17 cellular contexts compared by ENCODE assay signal in genomic region chr3:71709908-71710511, GRCh38. TPM values are rescaled to one million over a fixed set of nuclear protein-coding genes. Genes with fewer than 3 reads are reported as not detected.
DNase-seq lines count a peak whose midpoint lies in the region; ATAC-seq and TF ChIP-seq lines count a peak whose summit lies in the region.
"Had no signal": no experiment of that assay in that cellular context is flagged by ENCODE, and none has a peak within 500 bp of the region (broad histone marks: within the 10 kb centered on the region; RNA-seq: fewer than 3 reads in every experiment).

No MANE protein-coding gene starts in this region.

- no peak overlapping the region for H3K27ac Mint-ChIP-seq in GM23338
- H3K27ac Mint-ChIP-seq in naive thymus-derived CD8-positive, alpha-beta T cell, result peak overlapping the region in 7 of 10 donors; percentile 4 to 78 (median 55)
- H3K27ac Mint-ChIP-seq: dendritic cell treated with granulocyte-macrophage colony-stimulating factor and Interleukin-4, amounts not matched to agents 40 ng/mL and 50 ng/mL, for 4 days; progenitor cell of endocrine pancreas; stimulated activated memory B cell treated with anti-CD40 and anti-IgM and Interleukin-4, amounts not matched to agents 10 μg/mL and 1 μg/mL and 100 μg/mL, for 72 hours; type B pancreatic cell had no signal

- no peak overlapping the region for H3K27ac ChIP-seq in GM23338 (ENCODE audit: low read depth)
- H3K27ac ChIP-seq: brain microvascular endothelial cell had no signal

- H3K36me3 ChIP-seq in GM23338 (ENCODE audit: insufficient read depth), result no peaks in the 10 kb centered on the region
- H3K36me3 ChIP-seq: brain microvascular endothelial cell had no signal

- no peaks in the 10 kb centered on the region for H3F3A ChIP-seq in GM23338 (replicated peaks; ENCODE audit: low read depth)

- H3K4me3 Mint-ChIP-seq in GM23338, result no peak overlapping the region
- peak overlapping the region in 2 of 10 donors; percentile 24 to 33 for H3K4me3 Mint-ChIP-seq in naive thymus-derived CD8-positive, alpha-beta T cell
- H3K4me3 Mint-ChIP-seq: dendritic cell treated with granulocyte-macrophage colony-stimulating factor and Interleukin-4, amounts not matched to agents 40 ng/mL and 50 ng/mL, for 4 days; stimulated activated memory B cell treated with anti-CD40 and anti-IgM and Interleukin-4, amounts not matched to agents 10 μg/mL and 1 μg/mL and 100 μg/mL, for 72 hours; type B pancreatic cell had no signal

- H3K4me3 ChIP-seq in GM23338, result no peak overlapping the region

- no peaks in the 10 kb centered on the region for H3K9me3 Mint-ChIP-seq in GM23338
- no peaks in the 10 kb centered on the region for H3K9me3 Mint-ChIP-seq in naive thymus-derived CD8-positive, alpha-beta T cell
- H3K9me3 Mint-ChIP-seq: dendritic cell treated with granulocyte-macrophage colony-stimulating factor and Interleukin-4, amounts not matched to agents 40 ng/mL and 50 ng/mL, for 4 days; stimulated activated memory B cell treated with anti-CD40 and anti-IgM and Interleukin-4, amounts not matched to agents 10 μg/mL and 1 μg/mL and 100 μg/mL, for 72 hours; type B pancreatic cell had no signal

- H3K4me1 Mint-ChIP-seq in GM23338, result no peaks in the 10 kb centered on the region; the same call in 1 of the 3 replicates
- H3K4me1 Mint-ChIP-seq in naive thymus-derived CD8-positive, alpha-beta T cell, result peaks cover 8 to 70% (median 62%) of the 10 kb centered on the region in 4 donors
- H3K4me1 Mint-ChIP-seq: stimulated activated memory B cell treated with anti-CD40 and anti-IgM and Interleukin-4, amounts not matched to agents 10 μg/mL and 1 μg/mL and 100 μg/mL, for 72 hours had no signal

- H3K36me3 Mint-ChIP-seq in GM23338 (ENCODE audit: low read depth), result no peaks in the 10 kb centered on the region
- H3K36me3 Mint-ChIP-seq in naive thymus-derived CD8-positive, alpha-beta T cell, result peaks cover 0 to 52% (median 8%) of the 10 kb centered on the region in 3 donors
- H3K36me3 Mint-ChIP-seq: stimulated activated memory B cell treated with anti-CD40 and anti-IgM and Interleukin-4, amounts not matched to agents 10 μg/mL and 1 μg/mL and 100 μg/mL, for 72 hours had no signal

- H3K4me1 ChIP-seq in GM23338 (ENCODE audit: insufficient read depth), result no peaks in the 10 kb centered on the region

- no peak for ATAC-seq in GM23338
- no peak for ATAC-seq in naive thymus-derived CD8-positive, alpha-beta T cell
- no peak for ATAC-seq in Right ventricle myocardium superior (ENCODE audit: poor library complexity)
- no peak for ATAC-seq in HG02852 (IDR thresholded peaks at IDR 0.05; ENCODE audit: unreplicated experiment)
- ATAC-seq in HG03095 (IDR thresholded peaks at IDR 0.05; ENCODE audit: unreplicated experiment), result no peak
- ATAC-seq: stimulated activated memory B cell treated with anti-CD40 and anti-IgM and Interleukin-4, amounts not matched to agents 10 μg/mL and 1 μg/mL and 100 μg/mL, for 72 hours had no signal

- intact Hi-C loops in Right ventricle myocardium superior (cut with DNase I), result loop anchor here (10.0 kb wide), 1 partner anchor 1115 kb away; no protein-coding TSS in a partner anchor

- TF ChIP-seq CTCF in GM23338 (conservative IDR thresholded peaks at IDR 0.05; ENCODE audit: low read depth in 2 of 2), result no peak

- no peaks in the 10 kb centered on the region; the same call in 1 of the 2 replicates for H4K20me1 ChIP-seq in GM23338 (replicated peaks; ENCODE audit: insufficient read depth)

- no peak overlapping the region for H3K4me2 ChIP-seq in GM23338

- POLR2A ChIA-PET in naive thymus-derived CD8-positive, alpha-beta T cell (lab: Charles Lee), result no interaction called here

- 0 out of 2 replicates have a peak, but pooled peaks cover 5% of the 10 kb centered on the region for H3K79me2 ChIP-seq in GM23338 (replicated peaks; ENCODE audit: insufficient read depth)

- no peaks in the 10 kb centered on the region for H3K9me2 ChIP-seq in GM23338 (ENCODE audit: insufficient read depth)

- DNase-seq in NCI-H82 (lab: John Stamatoyannopoulos, UW) (peak; percentile 6), NCI-H82 treated with DMSO at 0.1 percent for 48 hours (lab: John Stamatoyannopoulos, UW; ENCODE audit: unreplicated experiment) (no peak), GM23338 (ENCODE audit: low spot score) (no peak), SHP77 treated with DMSO at 0.1 percent for 48 hours (lab: John Stamatoyannopoulos, UW) (peak; percentile 27), Right ventricle myocardium superior (no peak)
- no peak for DNase-seq in naive thymus-derived CD8-positive, alpha-beta T cell
- DNase-seq: activated gamma-delta T cell, brain microvascular endothelial cell, left ventricle myocardium superior, NCI-H1417 treated with DMSO at 0.1 percent for 48 hours, PC-3 had no signal

- H2AFZ ChIP-seq in GM23338, result no peak overlapping the region

- H3K27me3 ChIP-seq in GM23338 (ENCODE audit: insufficient read depth), result no peaks in the 10 kb centered on the region
- H3K27me3 ChIP-seq: brain microvascular endothelial cell had no signal

- H3K27me3 Mint-ChIP-seq in GM23338 (ENCODE audit: insufficient read depth, low read depth, poor library complexity), result peaks cover 1% of the 10 kb centered on the region
- H3K27me3 Mint-ChIP-seq in naive thymus-derived CD8-positive, alpha-beta T cell, result no peaks in the 10 kb centered on the region
- H3K27me3 Mint-ChIP-seq: dendritic cell treated with granulocyte-macrophage colony-stimulating factor and Interleukin-4, amounts not matched to agents 40 ng/mL and 50 ng/mL, for 4 days; progenitor cell of endocrine pancreas; type B pancreatic cell had no signal

TF ChIP-seq in GM23338, 12 proteins besides CTCF, POLR2A, EP300 and RAD21 (continues in another document):
- peak; percentile 26 for TF ChIP-seq REST (IDR thresholded peaks at IDR 0.05; ENCODE audit: unreplicated experiment)
- no peak for TF ChIP-seq STAT1 (IDR thresholded peaks at IDR 0.05; ENCODE audit: unreplicated experiment)
- TF ChIP-seq EZH2phosphoT487 (IDR thresholded peaks at IDR 0.05; ENCODE audit: unreplicated experiment), result no peak
- TF ChIP-seq CREB1 (CRISPR knock-in tag; IDR thresholded peaks at IDR 0.05; ENCODE audit: low read depth), result no peak

RNA-seq across cellular contexts. Expression of gene EIF4E3, which starts 15.2 kb away (rescaled TPM):
- 9.7 and 14.4 TPM in 2 replicates for total RNA-seq in GM23338 (2014; rRNA removed; shearing (Covaris generic))
- polyA plus RNA-seq in GM23338 (2016; fragmentation: Nextera tagmentation; extraction: Ambion mirVana), result 5.8 and 6.0 TPM in 2 replicates
- total RNA-seq in naive thymus-derived CD8-positive, alpha-beta T cell, result 10 to 100 TPM; 37.8 to 38.2 TPM
- polyA plus RNA-seq in naive thymus-derived CD8-positive, alpha-beta T cell, result 10 to 100 TPM; 23.3 to 48.3 (median 32.1) TPM
- 52.6 TPM for total RNA-seq in Right ventricle myocardium superior

RNA-seq across cellular contexts. Expression of gene GPR27, which starts 43.6 kb away (rescaled TPM):
- total RNA-seq in GM23338 (2014; rRNA removed; shearing (Covaris generic)), result 11.3 and 11.8 TPM in 2 replicates
- 7.8 and 9.5 TPM in 2 replicates for polyA plus RNA-seq in GM23338 (2016; fragmentation: Nextera tagmentation; extraction: Ambion mirVana)
- total RNA-seq in naive thymus-derived CD8-positive, alpha-beta T cell, result under 1 TPM in 1 of 2 experiments, not detected in 1; 0.16 TPM
- polyA plus RNA-seq in naive thymus-derived CD8-positive, alpha-beta T cell, result under 1 TPM; 0.11 to 0.87 (median 0.18) TPM
- total RNA-seq in Right ventricle myocardium superior, result 3.7 TPM

Comparison
In these comparisons a context has a peak if more than half of its experiments do, and no peak if none do; other contexts are left out.
1. DNase-seq: peak in NCI-H82 (single experiment) and SHP77 treated with DMSO at 0.1 percent for 48 hours (single experiment); none in NCI-H82 treated with DMSO at 0.1 percent for 48 hours (single experiment), GM23338 (single experiment), naive thymus-derived CD8-positive, alpha-beta T cell (0 of 10) and Right ventricle myocardium superior (single experiment).